Comparison of ENCODE assay signal across 8 cellular contexts in genomic region chr22:42930810-42931420, GRCh38.
DNase-seq lines count a peak whose midpoint lies in the region; ATAC-seq and TF ChIP-seq lines count a peak whose summit lies in the region.

No MANE protein-coding gene starts in this region.

- peak; percentile 31 for DNase-seq in activated CD8-positive, alpha-beta T cell treated with anti-CD3 and anti-CD28 coated beads for 36 hours
- no peak for DNase-seq in activated CD8-positive, alpha-beta T cell treated with anti-CD3 and anti-CD28 coated beads, Interleukin-2, amount 10 ng/mL, durations not matched to agents 7 days and 5 days
- peak; percentile 26 for DNase-seq in RWPE1 (ENCODE audit: low spot score)
- peak; percentile 76 for DNase-seq in right atrium auricular region (ENCODE audit: low spot score)
- DNase-seq in tibial nerve (ENCODE audit: low spot score in 2 of 2): no peak
- DNase-seq in KG1 (lab: John Stamatoyannopoulos, UW): no peak
- DNase-seq in NCI-H510A (lab: John Stamatoyannopoulos, UW): no peak

- no peaks in the 10 kb centered on the region for H3K27me3 Mint-ChIP-seq in activated CD8-positive, alpha-beta T cell treated with anti-CD3 and anti-CD28 coated beads for 36 hours
- H3K27me3 Mint-ChIP-seq in activated CD8-positive, alpha-beta T cell treated with anti-CD3 and anti-CD28 coated beads, Interleukin-2, amount 10 ng/mL, durations not matched to agents 7 days and 5 days (ENCODE audit: low read depth): no peaks in the 10 kb centered on the region

- no peaks in the 10 kb centered on the region for H3K36me3 Mint-ChIP-seq in activated CD8-positive, alpha-beta T cell treated with anti-CD3 and anti-CD28 coated beads for 36 hours (ENCODE audit: low read depth)
- peaks cover 2% of the 10 kb centered on the region for H3K36me3 Mint-ChIP-seq in activated CD8-positive, alpha-beta T cell treated with anti-CD3 and anti-CD28 coated beads, Interleukin-2, amount 10 ng/mL, durations not matched to agents 7 days and 5 days (ENCODE audit: low read depth)

- H3K9me3 Mint-ChIP-seq in activated CD8-positive, alpha-beta T cell treated with anti-CD3 and anti-CD28 coated beads for 36 hours: no peaks in the 10 kb centered on the region
- H3K9me3 Mint-ChIP-seq in activated CD8-positive, alpha-beta T cell treated with anti-CD3 and anti-CD28 coated beads, Interleukin-2, amount 10 ng/mL, durations not matched to agents 7 days and 5 days (ENCODE audit: insufficient read depth): no peaks in the 10 kb centered on the region

- POLR2A ChIA-PET in activated CD8-positive, alpha-beta T cell treated with anti-CD3 and anti-CD28 coated beads for 36 hours (lab: Charles Lee): interaction anchor here (1.6 kb wide), 1 partner anchor 84 kb away, joined by 5 read pairs; the partner anchor contains the start of gene PACSIN2
- POLR2A ChIA-PET in activated CD8-positive, alpha-beta T cell treated with anti-CD3 and anti-CD28 coated beads, Interleukin-2, amount 10 ng/mL, durations not matched to agents 7 days and 5 days (lab: Charles Lee): no interaction called here
- POLR2A ChIA-PET in RWPE1 (lab: Yijun Ruan, JAX; ENCODE audit: low non-redundant PET): no interaction called here

- H3K4me3 Mint-ChIP-seq in activated CD8-positive, alpha-beta T cell treated with anti-CD3 and anti-CD28 coated beads for 36 hours: no peak overlapping the region
- H3K4me3 Mint-ChIP-seq in activated CD8-positive, alpha-beta T cell treated with anti-CD3 and anti-CD28 coated beads, Interleukin-2, amount 10 ng/mL, durations not matched to agents 7 days and 5 days: no peak overlapping the region

- H3K36me3 ChIP-seq in right atrium auricular region (no peaks in the 10 kb centered on the region), tibial nerve (no peaks in the 10 kb centered on the region)

- CTCF ChIA-PET in activated CD8-positive, alpha-beta T cell treated with anti-CD3 and anti-CD28 coated beads for 36 hours (lab: Charles Lee): interaction anchor here (1.2 to 1.6 kb wide), 3 partner anchors 8 to 103 kb away, joined by 3 to 4 read pairs (median 3); no protein-coding TSS in a partner anchor
- CTCF ChIA-PET in activated CD8-positive, alpha-beta T cell treated with anti-CD3 and anti-CD28 coated beads, Interleukin-2, amount 10 ng/mL, durations not matched to agents 7 days and 5 days (lab: Charles Lee): interaction anchor here (0.7 to 1.3 kb wide), 3 partner anchors 38 to 103 kb away, joined by 3 read pairs; no protein-coding TSS in a partner anchor
- CTCF ChIA-PET in RWPE1 (lab: Yijun Ruan, JAX): no interaction called here

- WGBS in tibial nerve, 2 donors: 74 to 80% methylated on average over 9 of the region's 9 CpGs

- H3K4me3 ChIP-seq in right atrium auricular region (peak overlapping the region in 1 of 2 donors; percentile 9), tibial nerve (no peak overlapping the region)

- no peak overlapping the region for H3K27ac Mint-ChIP-seq in activated CD8-positive, alpha-beta T cell treated with anti-CD3 and anti-CD28 coated beads for 36 hours
- no peak overlapping the region for H3K27ac Mint-ChIP-seq in activated CD8-positive, alpha-beta T cell treated with anti-CD3 and anti-CD28 coated beads, Interleukin-2, amount 10 ng/mL, durations not matched to agents 7 days and 5 days

- intact Hi-C loops in activated CD8-positive, alpha-beta T cell treated with anti-CD3 and anti-CD28 coated beads for 36 hours (cut with micrococcal nuclease): no loop called here

- no peak for TF ChIP-seq POLR2A in tibial nerve (IDR thresholded peaks at IDR 0.05)

- peaks cover 0 to 100% of the 10 kb centered on the region in 2 donors for H3K4me1 ChIP-seq in right atrium auricular region
- H3K4me1 ChIP-seq in tibial nerve: peaks cover 4 to 91% (median 77%) of the 10 kb centered on the region in 4 donors

- no peak for TF ChIP-seq EP300 in tibial nerve (IDR thresholded peaks at IDR 0.05)

- TF ChIP-seq CTCF in activated CD8-positive, alpha-beta T cell treated with anti-CD3 and anti-CD28 coated beads for 36 hours (IDR thresholded peaks at IDR 0.05): no peak
- TF ChIP-seq CTCF in RWPE1 (conservative IDR thresholded peaks at IDR 0.05; ENCODE audit: low read depth) (no peak), right atrium auricular region (IDR thresholded peaks at IDR 0.05) (peak in 1 of 2 donors; percentile 46), tibial nerve (IDR thresholded peaks at IDR 0.05) (no peak)

- H3K4me1 Mint-ChIP-seq in activated CD8-positive, alpha-beta T cell treated with anti-CD3 and anti-CD28 coated beads for 36 hours (ENCODE audit: low read depth): peaks cover 57% of the 10 kb centered on the region
- H3K4me1 Mint-ChIP-seq in activated CD8-positive, alpha-beta T cell treated with anti-CD3 and anti-CD28 coated beads, Interleukin-2, amount 10 ng/mL, durations not matched to agents 7 days and 5 days (ENCODE audit: low read depth): peaks cover 36% of the 10 kb centered on the region

- no peak for ATAC-seq in activated CD8-positive, alpha-beta T cell treated with anti-CD3 and anti-CD28 coated beads for 36 hours
- ATAC-seq in activated CD8-positive, alpha-beta T cell treated with anti-CD3 and anti-CD28 coated beads, Interleukin-2, amount 10 ng/mL, durations not matched to agents 7 days and 5 days: no peak
- no peak for ATAC-seq in HG02610 (IDR thresholded peaks at IDR 0.05; ENCODE audit: unreplicated experiment)

- H3K27ac ChIP-seq in RWPE1 (peak overlapping the region; percentile 46), right atrium auricular region (peak overlapping the region; percentile 89 to 92), tibial nerve (peak overlapping the region; percentile 75 to 98 (median 83))

- H3K27me3 ChIP-seq in right atrium auricular region: no peaks in the 10 kb centered on the region
- H3K27me3 ChIP-seq in tibial nerve: no peaks in the 10 kb centered on the region

- no peaks in the 10 kb centered on the region for H3K9me3 ChIP-seq in right atrium auricular region
- no peaks in the 10 kb centered on the region for H3K9me3 ChIP-seq in tibial nerve

Comparison
In these comparisons a context has a peak if more than half of its experiments do, and no peak if none do; other contexts are left out.
1. DNase-seq: peak in activated CD8-positive, alpha-beta T cell treated with anti-CD3 and anti-CD28 coated beads for 36 hours (single experiment), RWPE1 (single experiment) and right atrium auricular region (single experiment); none in activated CD8-positive, alpha-beta T cell treated with anti-CD3 and anti-CD28 coated beads, Interleukin-2, amount 10 ng/mL, durations not matched to agents 7 days and 5 days (single experiment), tibial nerve (0 of 2), KG1 (single experiment) and NCI-H510A (single experiment).
2. Peak in every context shown above with its lines, with median percentiles within 50 percentile points of each other: H3K27ac ChIP-seq.